Comparison of ENCODE assay signal across 8 cellular contexts in the genomic region with DNA sequence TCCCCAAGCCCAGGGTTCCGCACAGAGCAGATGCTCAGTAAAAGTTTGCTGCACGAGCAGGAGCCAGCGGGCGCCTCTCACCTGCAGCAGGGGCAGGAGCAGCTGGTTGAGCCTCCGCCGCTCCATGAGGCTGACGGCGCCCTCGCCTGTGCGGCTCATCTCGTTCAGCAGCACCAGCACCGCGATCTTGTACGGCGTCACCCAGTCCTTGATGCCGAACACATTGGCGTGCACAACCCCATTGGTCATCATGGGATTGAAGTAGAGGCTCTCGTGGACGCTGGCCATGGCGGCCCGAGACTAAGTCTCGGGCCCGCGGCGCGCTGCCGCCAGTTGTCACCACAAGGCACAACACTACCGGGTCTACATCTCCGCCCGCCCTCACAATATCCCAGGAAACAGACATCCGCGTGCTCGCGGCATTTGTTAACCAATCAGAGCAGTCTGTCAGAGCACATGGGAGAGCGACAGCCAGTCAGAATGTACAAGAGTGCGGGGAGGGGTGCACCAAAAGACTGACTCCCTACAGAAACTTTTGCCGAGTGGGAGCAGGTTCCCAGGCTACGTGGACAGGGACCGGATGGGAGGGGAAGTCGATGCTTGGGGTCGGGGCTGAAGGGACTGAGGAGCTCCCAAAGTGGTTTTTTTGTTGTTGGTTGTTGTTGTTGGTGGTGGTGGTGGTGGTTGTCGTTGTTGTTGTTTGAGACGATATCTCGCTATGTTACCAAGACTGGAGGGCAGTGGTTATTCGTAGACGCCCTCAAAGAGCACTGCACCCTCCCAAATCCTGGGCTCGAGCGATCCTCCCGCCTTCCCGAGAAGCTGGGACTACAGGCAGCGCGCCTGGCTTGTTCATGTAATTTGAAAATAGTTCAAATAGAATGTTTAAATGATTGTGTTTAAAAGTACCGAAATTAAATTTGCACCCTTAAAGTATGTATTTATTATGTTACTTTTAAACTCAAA. TPM values are rescaled to one million over a fixed set of nuclear protein-coding genes. Genes with fewer than 3 reads are reported as not detected.
DNase-seq lines count a peak whose midpoint lies in the region; TF ChIP-seq lines count a peak whose summit lies in the region.

A gene with protein sequence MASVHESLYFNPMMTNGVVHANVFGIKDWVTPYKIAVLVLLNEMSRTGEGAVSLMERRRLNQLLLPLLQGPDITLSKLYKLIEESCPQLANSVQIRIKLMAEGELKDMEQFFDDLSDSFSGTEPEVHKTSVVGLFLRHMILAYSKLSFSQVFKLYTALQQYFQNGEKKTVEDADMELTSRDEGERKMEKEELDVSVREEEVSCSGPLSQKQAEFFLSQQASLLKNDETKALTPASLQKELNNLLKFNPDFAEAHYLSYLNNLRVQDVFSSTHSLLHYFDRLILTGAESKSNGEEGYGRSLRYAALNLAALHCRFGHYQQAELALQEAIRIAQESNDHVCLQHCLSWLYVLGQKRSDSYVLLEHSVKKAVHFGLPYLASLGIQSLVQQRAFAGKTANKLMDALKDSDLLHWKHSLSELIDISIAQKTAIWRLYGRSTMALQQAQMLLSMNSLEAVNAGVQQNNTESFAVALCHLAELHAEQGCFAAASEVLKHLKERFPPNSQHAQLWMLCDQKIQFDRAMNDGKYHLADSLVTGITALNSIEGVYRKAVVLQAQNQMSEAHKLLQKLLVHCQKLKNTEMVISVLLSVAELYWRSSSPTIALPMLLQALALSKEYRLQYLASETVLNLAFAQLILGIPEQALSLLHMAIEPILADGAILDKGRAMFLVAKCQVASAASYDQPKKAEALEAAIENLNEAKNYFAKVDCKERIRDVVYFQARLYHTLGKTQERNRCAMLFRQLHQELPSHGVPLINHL (minus strand): TSS at position 359 of the 966 bp plus-strand sequence. CDS start 71 bp downstream, at position 288.

- POLR2A ChIA-PET in HEK293T (lab: Yijun Ruan, JAX), result interaction anchor here (0.6 to 2.2 kb wide), 23 partner anchors 9 to 536 kb away, joined by 3 to 36 read pairs (median 4); partner anchors contain the start of genes CAMKK2, PSMD9 and RNF34

- no peaks in the 10 kb centered on the region for H3K27me3 ChIP-seq in neuron (ENCODE audit: insufficient read depth, low read length)
- peaks cover 0 to 2% (median 0%) of the 10 kb centered on the region in 5 donors for H3K27me3 ChIP-seq in subcutaneous abdominal adipose tissue (ENCODE audit: control insufficient read depth in 5 of 5, insufficient read depth in 4 of 5, low read length in 5 of 5)

- H3K4me3 ChIP-seq in neuron (ENCODE audit: low read length), result peak within 1 kb of the TSS; percentile 66
- H3K4me3 ChIP-seq in subcutaneous abdominal adipose tissue (ENCODE audit: low read depth in 1 of 5, low read length in 5 of 5), result peak within 1 kb of the TSS; percentile 83 to 100 (median 99)

- DNase-seq in GM03348 (ENCODE audit: low spot score), result peak; percentile 98
- peak; percentile 94 for DNase-seq in HEK293T (ENCODE audit: extremely low spot score)
- peak; percentile 99 for DNase-seq in MV-4-11 (lab: John Stamatoyannopoulos, UW)
- DNase-seq in SK-MEL-5 (ENCODE audit: low read depth, low spot score), result peak; percentile 99
- peak; percentile 92 for DNase-seq in activated naive CD4-positive, alpha-beta T cell treated with Interleukin-2 at 50 U/mL for 16 hours
- peak; percentile 99 for DNase-seq in foreskin melanocyte

- H3K4me1 ChIP-seq in neuron (ENCODE audit: insufficient read depth, low read length) (peaks cover 5% of the 10 kb centered on the region), subcutaneous abdominal adipose tissue (ENCODE audit: control insufficient read depth in 5 of 5, insufficient read depth in 5 of 5, low read length in 5 of 5) (peaks cover 2 to 25% (median 22%) of the 10 kb centered on the region in 5 donors)

- peak within 1 kb of the TSS; percentile 39 for H2AFZ ChIP-seq in neuron (ENCODE audit: low read depth, low read length)

- peak within 1 kb of the TSS; percentile 69 to 98 (median 84) for H3K9ac ChIP-seq in subcutaneous abdominal adipose tissue (ENCODE audit: low read length in 5 of 5)

- no peaks in the 10 kb centered on the region for H3K9me3 ChIP-seq in neuron (ENCODE audit: low read length)
- H3K9me3 ChIP-seq in subcutaneous abdominal adipose tissue (ENCODE audit: control insufficient read depth in 5 of 5, low read length in 5 of 5), result no peaks in the 10 kb centered on the region

- CTCF ChIA-PET in HEK293T (lab: Yijun Ruan, JAX), result interaction anchor here (0.6 to 0.9 kb wide), 2 partner anchors 18 to 552 kb away, joined by 4 to 7 read pairs; no protein-coding TSS in a partner anchor

- in situ Hi-C loops in SK-MEL-5 (cut with HindIII; ENCODE audit: low pct_unique_long_range_greater_than_20kb, low sequenced_read_pairs), result no loop called here

- peak within 1 kb of the TSS; percentile 53 for H3K27ac ChIP-seq in subcutaneous abdominal adipose tissue (ENCODE audit: low read depth, low read length)

- H3K36me3 ChIP-seq in neuron (ENCODE audit: insufficient read depth, low read length) (peaks cover 5% of the 10 kb centered on the region), subcutaneous abdominal adipose tissue (ENCODE audit: control insufficient read depth in 5 of 5, insufficient read depth in 5 of 5, low read length in 5 of 5) (peaks cover 0 to 4% (median 0%) of the 10 kb centered on the region in 5 donors)

TF ChIP-seq in HEK293T, 16 proteins besides CTCF, POLR2A, EP300 and RAD21:
- TF ChIP-seq L3MBTL2 (conservative IDR thresholded peaks at IDR 0.05) (peak; percentile 86), ARNT (IDR thresholded peaks at IDR 0.05) (no peak), TARDBP (IDR thresholded peaks at IDR 0.05) (peak; percentile 65; the same call in 1 of the 2 replicates), CTBP1 (IDR thresholded peaks at IDR 0.05; ENCODE audit: borderline replicate concordance) (peak; percentile 84; the same call in 1 of the 2 replicates), ELF4 (IDR thresholded peaks at IDR 0.05) (peak; percentile 72), SUZ12 (IDR thresholded peaks at IDR 0.05) (no peak), FOXM1 (IDR thresholded peaks at IDR 0.05; ENCODE audit: borderline replicate concordance) (peak; percentile 78; the same call in 1 of the 2 replicates), FOXK2 (IDR thresholded peaks at IDR 0.05) (peak; percentile 76; the same call in 1 of the 2 replicates), NFRKB (IDR thresholded peaks at IDR 0.05) (peak; percentile 89), HDGF (IDR thresholded peaks at IDR 0.05; ENCODE audit: borderline replicate concordance) (no peak)
- TF ChIP-seq, protein P1, sequence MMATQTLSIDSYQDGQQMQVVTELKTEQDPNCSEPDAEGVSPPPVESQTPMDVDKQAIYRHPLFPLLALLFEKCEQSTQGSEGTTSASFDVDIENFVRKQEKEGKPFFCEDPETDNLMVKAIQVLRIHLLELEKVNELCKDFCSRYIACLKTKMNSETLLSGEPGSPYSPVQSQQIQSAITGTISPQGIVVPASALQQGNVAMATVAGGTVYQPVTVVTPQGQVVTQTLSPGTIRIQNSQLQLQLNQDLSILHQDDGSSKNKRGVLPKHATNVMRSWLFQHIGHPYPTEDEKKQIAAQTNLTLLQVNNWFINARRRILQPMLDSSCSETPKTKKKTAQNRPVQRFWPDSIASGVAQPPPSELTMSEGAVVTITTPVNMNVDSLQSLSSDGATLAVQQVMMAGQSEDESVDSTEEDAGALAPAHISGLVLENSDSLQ (IDR thresholded peaks at IDR 0.05), result peak; percentile 80

RNA-seq across cellular contexts. Expression of the gene that starts here (rescaled TPM):
- 237 and 247 TPM in 2 replicates for total RNA-seq in SK-MEL-5 (2014; rRNA removed; shearing (Covaris generic))
- 152 and 190 TPM in 2 replicates for polyA plus RNA-seq in SK-MEL-5 (2015; cell fraction: cytosol; rRNA removed)
- 915 and 949 TPM in 2 replicates for polyA plus RNA-seq in SK-MEL-5 (2015; cell fraction: nucleus; rRNA removed)

Comparison
In these comparisons a context has a peak if more than half of its experiments do, and no peak if none do; other contexts are left out.
1. Peak in every context shown above with its lines: DNase-seq, H3K4me3 ChIP-seq and H3K27ac ChIP-seq.